1 cellular context compared by ENCODE assay signal in the genomic region with DNA sequence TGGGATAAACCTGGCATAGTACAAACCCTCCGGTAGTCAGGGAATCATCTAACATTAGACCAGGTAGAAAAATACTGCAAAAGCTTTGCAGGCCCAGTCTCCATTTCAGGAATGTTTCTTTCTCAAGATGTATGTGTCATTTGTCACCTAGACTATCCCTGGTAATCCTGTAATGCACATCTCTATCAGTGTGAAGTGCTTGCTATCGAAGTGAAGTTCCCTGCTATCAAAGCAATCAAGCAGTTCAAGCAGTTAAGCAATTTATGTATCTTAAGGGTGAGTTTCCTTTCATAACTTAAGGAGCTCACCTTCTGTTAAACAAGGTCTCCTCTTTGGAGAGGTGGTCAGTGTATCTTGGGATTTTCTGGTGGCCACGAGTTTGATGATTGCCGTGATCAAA.
TF ChIP-seq lines count a peak whose summit lies in the region.

No MANE protein-coding gene starts in this region.

TF ChIP-seq in neural cell, 6 proteins besides CTCF, POLR2A, EP300 and RAD21 (continued from another document):
- TF ChIP-seq, protein P1, sequence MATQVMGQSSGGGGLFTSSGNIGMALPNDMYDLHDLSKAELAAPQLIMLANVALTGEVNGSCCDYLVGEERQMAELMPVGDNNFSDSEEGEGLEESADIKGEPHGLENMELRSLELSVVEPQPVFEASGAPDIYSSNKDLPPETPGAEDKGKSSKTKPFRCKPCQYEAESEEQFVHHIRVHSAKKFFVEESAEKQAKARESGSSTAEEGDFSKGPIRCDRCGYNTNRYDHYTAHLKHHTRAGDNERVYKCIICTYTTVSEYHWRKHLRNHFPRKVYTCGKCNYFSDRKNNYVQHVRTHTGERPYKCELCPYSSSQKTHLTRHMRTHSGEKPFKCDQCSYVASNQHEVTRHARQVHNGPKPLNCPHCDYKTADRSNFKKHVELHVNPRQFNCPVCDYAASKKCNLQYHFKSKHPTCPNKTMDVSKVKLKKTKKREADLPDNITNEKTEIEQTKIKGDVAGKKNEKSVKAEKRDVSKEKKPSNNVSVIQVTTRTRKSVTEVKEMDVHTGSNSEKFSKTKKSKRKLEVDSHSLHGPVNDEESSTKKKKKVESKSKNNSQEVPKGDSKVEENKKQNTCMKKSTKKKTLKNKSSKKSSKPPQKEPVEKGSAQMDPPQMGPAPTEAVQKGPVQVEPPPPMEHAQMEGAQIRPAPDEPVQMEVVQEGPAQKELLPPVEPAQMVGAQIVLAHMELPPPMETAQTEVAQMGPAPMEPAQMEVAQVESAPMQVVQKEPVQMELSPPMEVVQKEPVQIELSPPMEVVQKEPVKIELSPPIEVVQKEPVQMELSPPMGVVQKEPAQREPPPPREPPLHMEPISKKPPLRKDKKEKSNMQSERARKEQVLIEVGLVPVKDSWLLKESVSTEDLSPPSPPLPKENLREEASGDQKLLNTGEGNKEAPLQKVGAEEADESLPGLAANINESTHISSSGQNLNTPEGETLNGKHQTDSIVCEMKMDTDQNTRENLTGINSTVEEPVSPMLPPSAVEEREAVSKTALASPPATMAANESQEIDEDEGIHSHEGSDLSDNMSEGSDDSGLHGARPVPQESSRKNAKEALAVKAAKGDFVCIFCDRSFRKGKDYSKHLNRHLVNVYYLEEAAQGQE (IDR thresholded peaks at IDR 0.05; ENCODE audit: borderline replicate concordance) = peak; percentile 30
- TF ChIP-seq POLR2AphosphoS5 (IDR thresholded peaks at IDR 0.05) = peak; percentile 51
- no peak for TF ChIP-seq MXI1 (conservative IDR thresholded peaks at IDR 0.05; ENCODE audit: poor library complexity, severe bottlenecking)
TF ChIP-seq in neural cell: peak in this region for 2.
